In genomic region chr6:42199106-42199981, GRCh38 we compare ENCODE assay signal across 12 cellular contexts. TPM values are rescaled to one million over a fixed set of nuclear protein-coding genes. Genes with fewer than 3 reads are reported as not detected.
DNase-seq lines count a peak whose midpoint lies in the region; ATAC-seq lines count a peak whose summit lies in the region.
"Had no signal": no experiment of that assay in that cellular context is flagged by ENCODE, and none has a peak within 500 bp of the region (broad histone marks: within the 10 kb centered on the region; RNA-seq: fewer than 3 reads in every experiment).

No MANE protein-coding gene starts in this region.

- DNase-seq in Daoy (ENCODE audit: low read depth), result peak; percentile 83
- DNase-seq in Kasumi-1 (lab: John Stamatoyannopoulos, UW), result peak; percentile 2 to 16
- DNase-seq in amniotic epithelial cell (ENCODE audit: low read depth), result peak; percentile 82
- DNase-seq in iris pigment epithelial cell (ENCODE audit: low read depth), result peak; percentile 61
- DNase-seq in NCI-H526 (lab: John Stamatoyannopoulos, UW), result no peak
- DNase-seq in SW 1271 (lab: John Stamatoyannopoulos, UW), result no peak
- DNase-seq: activated T-cell treated with anti-CD3 and anti-CD28 coated beads for 4 hours, DMS79, NCI-H1105 treated with DMSO at 0.1 percent for 48 hours had no signal

- ATAC-seq in GM19328 (IDR thresholded peaks at IDR 0.05; ENCODE audit: unreplicated experiment) (no peak), HG03196 (IDR thresholded peaks at IDR 0.05; ENCODE audit: unreplicated experiment) (no peak)

RNA-seq across cellular contexts. Expression of gene GUCA1B, which starts 4.6 kb away (rescaled TPM):
- total RNA-seq in Daoy (2014; rRNA removed; shearing (Covaris generic)), result 0.21 and 0.40 TPM in 2 replicates

RNA-seq across cellular contexts. Expression of gene MRPS10, which starts 18.3 kb away (rescaled TPM):
- total RNA-seq in Daoy (2014; rRNA removed; shearing (Covaris generic)), result 95.7 and 99.2 TPM in 2 replicates

RNA-seq across cellular contexts. Expression of gene GUCA1A, which starts 26.2 kb away (rescaled TPM):
- not detected in 2 replicates for total RNA-seq in Daoy (2014; rRNA removed; shearing (Covaris generic))
- total RNA-seq: cardiac septum had no signal

RNA-seq across cellular contexts. Expression of gene C6orf132, which starts 56.9 kb away (rescaled TPM):
- total RNA-seq in Daoy (2014; rRNA removed; shearing (Covaris generic)), result not detected in 2 replicates

Comparison
In these comparisons a context has a peak if more than half of its experiments do, and no peak if none do; other contexts are left out.
1. DNase-seq: peak in Daoy (single experiment), Kasumi-1 (2 of 2), amniotic epithelial cell (single experiment) and iris pigment epithelial cell (single experiment); none in NCI-H526 (0 of 2) and SW 1271 (0 of 2).